ENCODE assay signal across 8 cellular contexts in genomic region chr20:25246182-25246943, GRCh38. TPM values are rescaled to one million over a fixed set of nuclear protein-coding genes. Genes with fewer than 3 reads are reported as not detected.
DNase-seq lines count a peak whose midpoint lies in the region; ATAC-seq and TF ChIP-seq lines count a peak whose summit lies in the region.

No MANE protein-coding gene starts in this region.

- peaks cover 22 to 41% (median 34%) of the 10 kb centered on the region in 4 donors for H3K4me1 Mint-ChIP-seq in CD4-positive, alpha-beta memory T cell
- peaks cover 37% of the 10 kb centered on the region for H3K4me1 Mint-ChIP-seq in activated CD4-positive, alpha-beta memory T cell treated with anti-CD3 and anti-CD28 coated beads for 36 hours (ENCODE audit: low read depth)

- no peak overlapping the region for H2AK5ac ChIP-seq in neuronal stem cell (ENCODE audit: low read depth, low read length)

- H2BK12ac ChIP-seq in neuronal stem cell (ENCODE audit: low read length) = no peak overlapping the region

- peak overlapping the region; percentile 84 to 95 (median 90) for H3K4me3 Mint-ChIP-seq in CD4-positive, alpha-beta memory T cell
- H3K4me3 Mint-ChIP-seq in activated CD4-positive, alpha-beta memory T cell treated with anti-CD3 and anti-CD28 coated beads for 36 hours = peak overlapping the region; percentile 91

- H3K9me3 Mint-ChIP-seq in CD4-positive, alpha-beta memory T cell = peaks cover 0 to 7% (median 3%) of the 10 kb centered on the region in 8 donors
- no peaks in the 10 kb centered on the region for H3K9me3 Mint-ChIP-seq in activated CD4-positive, alpha-beta memory T cell treated with anti-CD3 and anti-CD28 coated beads for 36 hours

- peak overlapping the region in 5 of 7 donors; percentile 50 to 89 (median 80) for H3K27ac Mint-ChIP-seq in CD4-positive, alpha-beta memory T cell
- H3K27ac Mint-ChIP-seq in activated CD4-positive, alpha-beta memory T cell treated with anti-CD3 and anti-CD28 coated beads for 36 hours = no peak overlapping the region

- H3K36me3 Mint-ChIP-seq in CD4-positive, alpha-beta memory T cell = peaks cover 4 to 6% of the 10 kb centered on the region in 2 donors
- no peaks in the 10 kb centered on the region for H3K36me3 Mint-ChIP-seq in activated CD4-positive, alpha-beta memory T cell treated with anti-CD3 and anti-CD28 coated beads for 36 hours

- H3K79me1 ChIP-seq in neuronal stem cell (ENCODE audit: low read depth, low read length) = no peaks in the 10 kb centered on the region

- H3K4me2 ChIP-seq in neuronal stem cell (ENCODE audit: insufficient read depth, low read length, poor library complexity, severe bottlenecking) = no peak overlapping the region

- ATAC-seq in left colon = peak; percentile 47

- intact Hi-C loops in CD4-positive, alpha-beta memory T cell (cut with micrococcal nuclease) = loop anchor here (5.0 kb wide), 2 partner anchors 189 to 254 kb away; partner anchors contain the start of genes ACSS1 and APMAP
- intact Hi-C loops in activated CD4-positive, alpha-beta memory T cell treated with anti-CD3 and anti-CD28 coated beads for 36 hours (cut with micrococcal nuclease) = loop anchor here (5.0 to 10.0 kb wide), 3 partner anchors 146 to 1892 kb away; partner anchors contain the start of genes ABHD12, NANP and NXT1
- intact Hi-C loops in left colon (cut with DNase I, micrococcal nuclease) = loop anchor here in 1 of 2 donors (5.0 kb wide), 1 partner anchor 49 kb away; the partner anchor contains the start of gene ENTPD6

- H3K14ac ChIP-seq in neuronal stem cell (ENCODE audit: low read length) = no peak overlapping the region

- H2BK15ac ChIP-seq in neuronal stem cell (ENCODE audit: low read length) = no peak overlapping the region

- no peaks in the 10 kb centered on the region for H3K9me3 ChIP-seq in CD4-positive, alpha-beta memory T cell (ENCODE audit: control insufficient read depth in 1 of 2, low read length in 2 of 2)
- H3K9me3 ChIP-seq in HEK293 (ENCODE audit: control insufficient read depth, insufficient read depth, low read depth, low read length) (no peaks in the 10 kb centered on the region), neuronal stem cell (replicated peaks in 1 of 2; ENCODE audit: control insufficient read depth in 2 of 2, insufficient read depth in 1 of 2, low read depth in 1 of 2, low read length in 2 of 2) (no peaks in the 10 kb centered on the region)

- no peak overlapping the region for H3K27ac ChIP-seq in CD4-positive, alpha-beta memory T cell (ENCODE audit: low read depth, low read length)
- H3K27ac ChIP-seq in HEK293 (ENCODE audit: extremely low read depth, low read depth, low read length) (no peak overlapping the region), neuronal stem cell (replicated peaks; ENCODE audit: low read length) (no peak overlapping the region)

- no peaks in the 10 kb centered on the region for H3K27me3 ChIP-seq in CD4-positive, alpha-beta memory T cell (ENCODE audit: insufficient read depth, low read length)
- peaks cover 0 to 15% (median 5%) of the 10 kb centered on the region in 3 experiments for H3K27me3 ChIP-seq in neuronal stem cell (ENCODE audit: control insufficient read depth in 3 of 3, insufficient read depth in 3 of 3, low read depth in 1 of 3, low read length in 3 of 3)

- H3K36me3 ChIP-seq in CD4-positive, alpha-beta memory T cell (ENCODE audit: insufficient read depth, low read length) = no peaks in the 10 kb centered on the region
- H3K36me3 ChIP-seq in HEK293 (ENCODE audit: control insufficient read depth in 2 of 2, insufficient read depth in 1 of 2, low read length in 2 of 2) (no peaks in the 10 kb centered on the region), neuronal stem cell (replicated peaks in 1 of 2; ENCODE audit: control insufficient read depth in 2 of 2, insufficient read depth in 2 of 2, low read length in 2 of 2) (peaks cover 0 to 12% of the 10 kb centered on the region in 2 donors)

- TF ChIP-seq CTCF in HEK293 (tag by site-specific recombination; IDR thresholded peaks at IDR 0.05) = no peak

- WGBS in neuronal stem cell (ENCODE audit: extremely low coverage in 2 of 2, insufficient read length in 2 of 2, insufficient replicate concordance in 1 of 2), 2 donors = no CpG with 5 or more reads among the region's 9 CpGs

- no peak overlapping the region for H3K18ac ChIP-seq in neuronal stem cell (ENCODE audit: low read length)

- H4K8ac ChIP-seq in neuronal stem cell (ENCODE audit: low read depth, low read length) = no peak overlapping the region

- no peak overlapping the region for H2BK120ac ChIP-seq in neuronal stem cell (ENCODE audit: low read depth, low read length)

- H2BK5ac ChIP-seq in neuronal stem cell (ENCODE audit: low read length) = no peak overlapping the region

- no peak overlapping the region for H3K4me3 ChIP-seq in CD4-positive, alpha-beta memory T cell (ENCODE audit: low read length in 2 of 2)
- no peak overlapping the region for H3K4me3 ChIP-seq in HEK293 (ENCODE audit: low read depth, low read length)
- H3K4me3 ChIP-seq in neuronal stem cell (ENCODE audit: low read length in 2 of 2) = no peak overlapping the region

- no peak overlapping the region for H2AFZ ChIP-seq in neuronal stem cell (ENCODE audit: low read length)

- no peak overlapping the region for H3K9ac ChIP-seq in neuronal stem cell (ENCODE audit: low read depth, low read length, poor library complexity)

- no peak overlapping the region for H3K23ac ChIP-seq in neuronal stem cell (ENCODE audit: low read depth, low read length, poor library complexity)

- H4K91ac ChIP-seq in neuronal stem cell (ENCODE audit: low read depth, low read length, poor library complexity) = no peak overlapping the region

- DNase-seq in CD4-positive, alpha-beta memory T cell = no peak
- DNase-seq in activated CD4-positive, alpha-beta memory T cell treated with anti-CD3 and anti-CD28 coated beads for 36 hours = no peak
- DNase-seq in left colon (peak in 1 of 2 donors; percentile 50), neuronal stem cell (ENCODE audit: low spot score) (no peak), NCI-H1105 (lab: John Stamatoyannopoulos, UW) (no peak), HEK293T (ENCODE audit: extremely low spot score) (no peak)
- no peak for DNase-seq in activated CD4-positive, alpha-beta T cell treated with anti-CD3 and anti-CD28 coated beads for 48 hours

- POLR2A ChIA-PET in CD4-positive, alpha-beta memory T cell (lab: Charles Lee; ENCODE audit: partially characterized antibody) = interaction anchor here (1.2 to 3.9 kb wide), 3 partner anchors 51 to 189 kb away, joined by 3 to 34 read pairs (median 14); partner anchors contain the start of genes ACSS1 and ENTPD6
- POLR2A ChIA-PET in HEK293 (lab: Yijun Ruan, JAX) (interaction anchor here (1.0 to 1.9 kb wide), 5 partner anchors 10 to 161 kb away, joined by 3 to 17 read pairs (median 8); partner anchors contain the start of gene GINS1), HEK293T (lab: Yijun Ruan, JAX) (interaction anchor here (0.9 to 3.3 kb wide), 11 partner anchors 10 to 161 kb away, joined by 3 to 22 read pairs (median 9); partner anchors contain the start of genes ENTPD6 and GINS1)
- POLR2A ChIA-PET in activated CD4-positive, alpha-beta memory T cell treated with anti-CD3 and anti-CD28 coated beads for 36 hours (lab: Charles Lee) = interaction anchor here (0.9 to 3.2 kb wide), 2 partner anchors 9 to 63 kb away, joined by 3 to 18 read pairs; no protein-coding TSS in a partner anchor

- H3K4me1 ChIP-seq in CD4-positive, alpha-beta memory T cell (ENCODE audit: insufficient read depth, low read length) = peaks cover 30% of the 10 kb centered on the region
- H3K4me1 ChIP-seq in HEK293 (ENCODE audit: control insufficient read depth, insufficient read depth, low read length) = peaks cover 10% of the 10 kb centered on the region
- H3K4me1 ChIP-seq in neuronal stem cell (ENCODE audit: control insufficient read depth in 2 of 2, insufficient read depth in 1 of 2, low read depth in 1 of 2, low read length in 2 of 2) = peaks cover 8 to 24% of the 10 kb centered on the region in 2 donors

- CTCF ChIA-PET in CD4-positive, alpha-beta memory T cell (lab: Charles Lee; ENCODE audit: partially characterized antibody) = interaction anchor here (1.0 to 1.9 kb wide), 3 partner anchors 10 to 49 kb away, joined by 5 read pairs; no protein-coding TSS in a partner anchor
- CTCF ChIA-PET in HEK293 (lab: Yijun Ruan, JAX) (interaction anchor here (1.1 to 2.7 kb wide), 3 partner anchors 10 to 38 kb away, joined by 4 to 20 read pairs (median 10); no protein-coding TSS in a partner anchor), HEK293T (lab: Yijun Ruan, JAX) (interaction anchor here (0.6 to 2.2 kb wide), 6 partner anchors 10 to 273 kb away, joined by 3 to 8 read pairs (median 4); no protein-coding TSS in a partner anchor)
- CTCF ChIA-PET in activated CD4-positive, alpha-beta memory T cell treated with anti-CD3 and anti-CD28 coated beads for 36 hours (lab: Charles Lee) = interaction anchor here (0.6 to 2.0 kb wide), 6 partner anchors 10 to 253 kb away, joined by 3 to 6 read pairs (median 4); partner anchors contain the start of gene ABHD12

- no peak overlapping the region for H3K4ac ChIP-seq in neuronal stem cell (ENCODE audit: low read length)

- peaks cover 0 to 4% of the 10 kb centered on the region in 2 donors for H3K27me3 Mint-ChIP-seq in CD4-positive, alpha-beta memory T cell
- peaks cover 6% of the 10 kb centered on the region for H3K27me3 Mint-ChIP-seq in activated CD4-positive, alpha-beta memory T cell treated with anti-CD3 and anti-CD28 coated beads for 36 hours

TF ChIP-seq in HEK293, 187 proteins besides CTCF, POLR2A, EP300 and RAD21:
- TF ChIP-seq ZNF776 (tag by site-specific recombination; IDR thresholded peaks at IDR 0.05; ENCODE audit: borderline replicate concordance) (no peak), ZEB2 (tag by site-specific recombination; IDR thresholded peaks at IDR 0.05) (0 out of 2 replicates have a peak, but pooled peaks have one; percentile 12), BCL11A (tag by site-specific recombination; IDR thresholded peaks at IDR 0.05; ENCODE audit: low read depth) (0 out of 2 replicates have a peak, but pooled peaks have one; percentile 42)

TF ChIP-seq in HEK293T, 16 proteins besides CTCF, POLR2A, EP300 and RAD21 (continues in another document):
- no peak for TF ChIP-seq SP1 (IDR thresholded peaks at IDR 0.05)
- TF ChIP-seq FOXM1 (IDR thresholded peaks at IDR 0.05; ENCODE audit: borderline replicate concordance) = no peak
- TF ChIP-seq ZNF384 (IDR thresholded peaks at IDR 0.05) = no peak
- TF ChIP-seq L3MBTL2 (conservative IDR thresholded peaks at IDR 0.05) = no peak
- no peak for TF ChIP-seq FOXA1 (IDR thresholded peaks at IDR 0.05)
- no peak for TF ChIP-seq ELF4 (IDR thresholded peaks at IDR 0.05)

RNA-seq across cellular contexts. Expression of gene PYGB, which starts 1.5 kb away (rescaled TPM):
- 10 to 100 TPM; 34.0 to 35.6 TPM for total RNA-seq in CD4-positive, alpha-beta memory T cell
- 10 to 100 TPM; 28.3 to 34.3 TPM for polyA plus RNA-seq in CD4-positive, alpha-beta memory T cell
- total RNA-seq in activated CD4-positive, alpha-beta memory T cell treated with anti-CD3 and anti-CD28 coated beads for 36 hours = 10 to 100 TPM; 23.4 to 24.0 TPM
- total RNA-seq in left colon = 100 to 1,000 TPM; 275 to 329 TPM
- 31.3 TPM for polyA plus RNA-seq in neuronal stem cell (2013, experiment 1 of 2)
- polyA plus RNA-seq in neuronal stem cell (2013, experiment 2 of 2) = 32.4 TPM

RNA-seq across cellular contexts. Expression of gene ENTPD6, which starts 50.9 kb away (rescaled TPM):
- total RNA-seq in CD4-positive, alpha-beta memory T cell = 10 to 100 TPM; 90.2 to 94.3 TPM
- polyA plus RNA-seq in CD4-positive, alpha-beta memory T cell = 10 to 100 TPM; 42.1 to 45.8 TPM
- 10 to 100 TPM; 48.5 to 51.0 TPM for total RNA-seq in activated CD4-positive, alpha-beta memory T cell treated with anti-CD3 and anti-CD28 coated beads for 36 hours
- 100 to 1,000 TPM; 135 to 157 TPM for total RNA-seq in left colon
- 50.6 TPM for polyA plus RNA-seq in neuronal stem cell (2013, experiment 1 of 2)
- 48.4 TPM for polyA plus RNA-seq in neuronal stem cell (2013, experiment 2 of 2)

Comparison
In these comparisons a context has a peak if more than half of its experiments do, and no peak if none do; other contexts are left out.
1. RNA of gene PYGB, which starts 1.5 kb away (total RNA-seq): 275 to 329 TPM in left colon; 34.0 to 35.6 TPM in CD4-positive, alpha-beta memory T cell and 23.4 to 24.0 TPM in activated CD4-positive, alpha-beta memory T cell treated with anti-CD3 and anti-CD28 coated beads for 36 hours; every median in the first group is over 4 times any median in the second.